ENCODE assay signal across 1 cellular context in the genomic region with DNA sequence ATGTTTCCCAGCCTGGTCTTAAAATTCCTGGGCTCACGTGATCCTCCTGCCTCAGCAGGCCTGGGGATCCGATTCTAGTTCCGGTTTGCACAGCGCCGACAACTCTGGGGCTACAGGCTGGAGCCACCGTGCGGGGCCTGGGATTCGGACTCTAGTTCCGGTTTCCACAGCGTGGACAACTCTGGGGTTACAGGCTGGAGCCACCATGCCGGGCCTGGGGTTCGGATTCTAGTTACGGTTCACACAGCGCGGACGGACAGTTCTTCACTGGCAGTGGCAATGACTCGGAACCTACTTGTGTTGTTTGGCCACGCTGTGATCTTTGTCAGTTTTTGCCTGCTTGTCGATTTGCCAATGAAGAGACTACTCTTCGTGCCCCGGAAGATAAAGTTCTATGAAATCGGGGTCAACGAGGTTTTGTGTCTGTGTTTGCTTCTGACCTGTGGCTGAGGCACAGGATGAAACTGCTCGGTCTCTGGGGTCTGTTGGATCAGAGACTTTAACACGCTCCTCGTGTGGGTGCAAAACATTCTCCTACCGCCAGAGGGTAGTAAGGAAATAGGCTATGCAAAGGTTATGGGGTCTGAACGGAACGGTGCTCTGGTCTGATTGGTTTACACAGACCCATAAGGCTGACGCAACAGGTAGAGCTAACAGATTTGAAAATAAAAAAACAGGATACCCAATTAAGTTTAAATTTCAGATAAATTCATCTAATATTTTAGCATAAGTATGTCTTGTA.
TF ChIP-seq lines count a peak whose summit lies in the region.

No MANE protein-coding gene starts in this region.

TF ChIP-seq in SK-N-SH, 30 proteins besides CTCF, POLR2A, EP300 and RAD21 (continued from another document):
- TF ChIP-seq, protein P1, sequence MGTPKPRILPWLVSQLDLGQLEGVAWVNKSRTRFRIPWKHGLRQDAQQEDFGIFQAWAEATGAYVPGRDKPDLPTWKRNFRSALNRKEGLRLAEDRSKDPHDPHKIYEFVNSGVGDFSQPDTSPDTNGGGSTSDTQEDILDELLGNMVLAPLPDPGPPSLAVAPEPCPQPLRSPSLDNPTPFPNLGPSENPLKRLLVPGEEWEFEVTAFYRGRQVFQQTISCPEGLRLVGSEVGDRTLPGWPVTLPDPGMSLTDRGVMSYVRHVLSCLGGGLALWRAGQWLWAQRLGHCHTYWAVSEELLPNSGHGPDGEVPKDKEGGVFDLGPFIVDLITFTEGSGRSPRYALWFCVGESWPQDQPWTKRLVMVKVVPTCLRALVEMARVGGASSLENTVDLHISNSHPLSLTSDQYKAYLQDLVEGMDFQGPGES (IDR thresholded peaks at IDR 0.05; ENCODE audit: low read depth, low read length) = no peak
- TF ChIP-seq, protein P2, sequence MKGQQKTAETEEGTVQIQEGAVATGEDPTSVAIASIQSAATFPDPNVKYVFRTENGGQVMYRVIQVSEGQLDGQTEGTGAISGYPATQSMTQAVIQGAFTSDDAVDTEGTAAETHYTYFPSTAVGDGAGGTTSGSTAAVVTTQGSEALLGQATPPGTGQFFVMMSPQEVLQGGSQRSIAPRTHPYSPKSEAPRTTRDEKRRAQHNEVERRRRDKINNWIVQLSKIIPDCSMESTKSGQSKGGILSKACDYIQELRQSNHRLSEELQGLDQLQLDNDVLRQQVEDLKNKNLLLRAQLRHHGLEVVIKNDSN (IDR thresholded peaks at IDR 0.05; ENCODE audit: borderline replicate concordance, low read depth) = no peak
